Comparison of ENCODE assay signal across 8 cellular contexts in the genomic region with DNA sequence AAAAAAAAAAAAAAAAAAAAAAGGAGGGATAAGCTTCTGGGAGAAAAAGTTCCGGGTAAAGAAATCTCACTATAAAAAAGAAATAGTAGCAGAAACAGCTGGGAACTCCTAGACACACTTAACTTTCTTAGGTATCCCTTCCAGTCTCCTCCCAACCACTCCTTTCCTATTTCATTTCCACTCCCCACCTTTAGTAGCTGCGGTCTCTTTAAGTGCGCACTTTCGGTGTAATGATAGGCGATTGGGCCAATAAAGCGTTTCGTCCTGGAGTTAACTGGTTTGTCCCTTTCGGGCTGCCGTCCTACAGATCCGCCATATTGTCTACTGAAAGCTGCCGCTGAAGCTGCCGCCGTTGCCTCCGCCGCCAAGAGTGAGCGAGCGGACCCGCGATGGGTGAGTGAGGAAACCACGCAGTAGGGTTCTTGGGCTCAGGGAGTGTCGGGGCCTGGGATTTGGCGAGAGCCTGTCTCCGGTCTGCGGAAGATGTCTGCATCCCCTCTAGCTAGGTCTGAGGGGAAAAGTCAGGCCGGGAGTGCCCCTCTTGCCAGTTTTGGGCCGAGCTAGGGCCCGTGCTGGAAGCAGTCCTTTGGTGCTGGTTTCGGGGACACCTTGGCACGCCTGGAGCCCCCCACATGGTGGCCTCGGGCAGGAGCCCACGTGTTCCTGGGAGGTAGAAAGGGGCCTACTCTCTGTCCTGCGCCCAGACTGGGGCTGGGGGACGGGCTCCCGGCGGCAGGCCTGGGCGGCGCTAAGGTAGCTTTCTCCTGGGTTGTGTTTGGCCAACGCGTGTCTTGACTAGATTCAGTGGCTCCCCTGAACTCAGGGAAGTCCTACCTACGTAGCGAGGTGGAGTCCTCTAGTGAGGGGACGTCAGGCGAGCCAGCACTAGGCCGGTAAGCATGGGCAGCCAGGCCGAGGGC. TPM values are rescaled to one million over a fixed set of nuclear protein-coding genes. Genes with fewer than 3 reads are reported as not detected.
DNase-seq lines count a peak whose midpoint lies in the region; ATAC-seq, FAIRE-seq and TF ChIP-seq lines count a peak whose summit lies in the region.

A gene (plus strand): TSS at position 315 of the 920 bp plus-strand sequence. CDS start 75 bp downstream, at position 390.

- no peaks in the 10 kb centered on the region for H3K9me3 ChIP-seq in CD4-positive, alpha-beta T cell (ENCODE audit: control insufficient read depth, low read length)
- H3K9me3 ChIP-seq in HUES48 (ENCODE audit: control insufficient read depth, insufficient read depth, low read length) (no peaks in the 10 kb centered on the region), NT2/D1 (ENCODE audit: insufficient read depth, low read length) (no peaks in the 10 kb centered on the region), H1 (ENCODE audit: insufficient read depth in 2 of 2, low read depth in 1 of 2, low read length in 1 of 2) (no peaks in the 10 kb centered on the region), mesenchymal stem cell (ENCODE audit: control insufficient read depth, low read length) (no peaks in the 10 kb centered on the region)

- peaks cover 5 to 7% of the 10 kb centered on the region in 2 experiments for H4K20me1 ChIP-seq in H1 (replicated peaks in 1 of 2; ENCODE audit: control insufficient read depth in 1 of 2, insufficient read depth in 2 of 2, low read length in 2 of 2)

- no peaks in the 10 kb centered on the region for H3K36me3 ChIP-seq in HUES48 (ENCODE audit: control insufficient read depth, insufficient read depth, low read length)
- H3K36me3 ChIP-seq in NT2/D1 (ENCODE audit: insufficient read depth, insufficient read length, low read length) = peaks cover 24% of the 10 kb centered on the region
- H3K36me3 ChIP-seq in H1 (ENCODE audit: control insufficient read depth in 2 of 4, insufficient read depth in 4 of 4, low read length in 3 of 4) = no peaks in the 10 kb centered on the region; a peak in 1 of 8 replicates
- peaks cover 0 to 5% of the 10 kb centered on the region in 2 experiments for H3K36me3 ChIP-seq in mesenchymal stem cell (ENCODE audit: control insufficient read depth in 1 of 2, insufficient read depth in 2 of 2, low read depth in 1 of 2, low read length in 2 of 2)

- H3K79me1 ChIP-seq in H1 (ENCODE audit: low read depth, low read length) (peaks cover 2% of the 10 kb centered on the region), mesenchymal stem cell (replicated peaks; ENCODE audit: low read length, poor library complexity, severe bottlenecking) (no peaks in the 10 kb centered on the region)

- H3K9me3 Mint-ChIP-seq in CD4-positive, alpha-beta T cell = no peaks in the 10 kb centered on the region

- H2AK5ac ChIP-seq in H1 (ENCODE audit: low read depth, low read length) (no peak within 1 kb of the TSS), mesenchymal stem cell (ENCODE audit: low read length, severe bottlenecking) (peak within 1 kb of the TSS; percentile 9)

- H3K36me3 Mint-ChIP-seq in CD4-positive, alpha-beta T cell (ENCODE audit: low read depth) = peaks cover 27% of the 10 kb centered on the region

- peak within 1 kb of the TSS; percentile 83 for H3K56ac ChIP-seq in H1 (replicated peaks; ENCODE audit: insufficient read length, low read depth, low read length)

- TF ChIP-seq CTCF in CD4-positive, alpha-beta T cell (IDR thresholded peaks at IDR 0.05) = no peak
- TF ChIP-seq CTCF in H1 (IDR thresholded peaks at IDR 0.05; ENCODE audit: control extremely low read depth in 1 of 3, insufficient read depth in 1 of 3, low read depth in 1 of 3, low read length in 3 of 3) = 0 out of 4 replicates have a peak, but pooled peaks of 1 of the 3 experiments have one; percentile 3

- no peak within 1 kb of the TSS for H2BK20ac ChIP-seq in H1 (ENCODE audit: low read length)

- no peak within 1 kb of the TSS for H2AFZ ChIP-seq in H1 (ENCODE audit: low read length)
- H2AFZ ChIP-seq in mesenchymal stem cell (ENCODE audit: low read depth, low read length) = peak within 1 kb of the TSS; percentile 60

- ATAC-seq in CD4-positive, alpha-beta T cell (ENCODE audit: poor library complexity) = peak; percentile 88
- peak; percentile 63 for ATAC-seq in GM19455 (IDR thresholded peaks at IDR 0.05; ENCODE audit: unreplicated experiment)

- no peaks in the 10 kb centered on the region for H3K27me3 ChIP-seq in CD4-positive, alpha-beta T cell (ENCODE audit: control insufficient read depth, insufficient read depth, low read length)
- H3K27me3 ChIP-seq in HUES48 (ENCODE audit: control insufficient read depth, insufficient read depth, low read length) (no peaks in the 10 kb centered on the region), NT2/D1 (ENCODE audit: insufficient read depth, insufficient read length) (no peaks in the 10 kb centered on the region), H1 (replicated peaks in 1 of 4; ENCODE audit: control insufficient read depth in 3 of 4, extremely low read depth in 1 of 4, insufficient read depth in 3 of 4, low read length in 3 of 4) (no peaks in the 10 kb centered on the region), mesenchymal stem cell (ENCODE audit: control insufficient read depth in 1 of 2, insufficient read depth in 1 of 2, low read length in 2 of 2) (no peaks in the 10 kb centered on the region)

- no peak for TF ChIP-seq RAD21 in H1 (IDR thresholded peaks at IDR 0.05 in 1 of 2, conservative IDR thresholded peaks at IDR 0.05 in 1 of 2; ENCODE audit: low read depth in 2 of 2, low read length in 2 of 2)

- H3K27me3 Mint-ChIP-seq in CD4-positive, alpha-beta T cell = no peaks in the 10 kb centered on the region

- H2BK12ac ChIP-seq in H1 (ENCODE audit: low read depth, low read length) (peak within 1 kb of the TSS; percentile 64; the same call in 1 of the 2 replicates), mesenchymal stem cell (ENCODE audit: low read length in 2 of 2) (peak within 1 kb of the TSS in 1 of 2 experiments; percentile 70)

- H2BK120ac ChIP-seq in H1 (replicated peaks; ENCODE audit: low read depth, low read length) = no peak within 1 kb of the TSS
- H2BK120ac ChIP-seq in mesenchymal stem cell (ENCODE audit: low read depth, low read length) = peak within 1 kb of the TSS; percentile 12

- intact Hi-C loops in CD4-positive, alpha-beta T cell (cut with DNase I, micrococcal nuclease) = loop anchor here (1.0 to 10.0 kb wide), 8 partner anchors 35 to 286 kb away; a partner anchor contains a TSS

- DNase-seq in CD4-positive, alpha-beta T cell = peak; percentile 81 to 92 (median 85)
- peak; percentile 98 for DNase-seq in NT2/D1 (ENCODE audit: low read depth, low spot score)
- peak; percentile 64 to 72 (median 67) for DNase-seq in activated CD8-positive, alpha-beta memory T cell treated with anti-CD3 and anti-CD28 coated beads for 48 hours (ENCODE audit: low read depth in 2 of 3, low spot score in 2 of 3)
- DNase-seq in H1 (ENCODE audit: low read depth in 1 of 2, low spot score in 2 of 2) = peak; percentile 77 to 94
- DNase-seq in mesenchymal stem cell = peak; percentile 98
- peak; percentile 54 for DNase-seq in stimulated activated CD8-positive, alpha-beta memory T cell treated with anti-CD3 and anti-CD28 coated beads, Interleukin-12 subunit alpha, Interleukin-12 subunit beta, amount 100 ng/mL, for 24 hours (ENCODE audit: extremely low read depth)

- peak within 1 kb of the TSS; percentile 65 for H3K18ac ChIP-seq in H1 (ENCODE audit: extremely low read depth, low read length)
- peak within 1 kb of the TSS; percentile 25 to 86 for H3K18ac ChIP-seq in mesenchymal stem cell (ENCODE audit: low read depth in 1 of 2, low read length in 2 of 2)

- H3K4me2 ChIP-seq in H1 (ENCODE audit: insufficient read depth in 1 of 2, low read depth in 2 of 2, low read length in 2 of 2) (peak within 1 kb of the TSS; percentile 83 to 87), mesenchymal stem cell (ENCODE audit: low read length, poor library complexity, severe bottlenecking) (peak within 1 kb of the TSS; percentile 72)

- H3K4me3 Mint-ChIP-seq in CD4-positive, alpha-beta T cell = peak within 1 kb of the TSS; percentile 99

- peak in 1 of 2 experiments; percentile 16; a peak in 1 of 3 replicates for TF ChIP-seq EP300 in H1 (IDR thresholded peaks at IDR 0.05; ENCODE audit: borderline replicate concordance in 1 of 2, low read depth in 2 of 2, low read length in 2 of 2)

- H3K4me1 ChIP-seq in HUES48 (ENCODE audit: control insufficient read depth, insufficient read depth, low read length) = no peaks in the 10 kb centered on the region
- no peaks in the 10 kb centered on the region for H3K4me1 ChIP-seq in NT2/D1 (ENCODE audit: insufficient read depth, insufficient read length)
- H3K4me1 ChIP-seq in H1 (replicated peaks in 1 of 4; ENCODE audit: control insufficient read depth in 3 of 4, insufficient read depth in 4 of 4, low read length in 3 of 4) = peaks cover 0 to 1% (median 0%) of the 10 kb centered on the region in 4 experiments; a peak in 1 of 7 replicates
- H3K4me1 ChIP-seq in mesenchymal stem cell (ENCODE audit: control insufficient read depth, insufficient read depth, low read depth, low read length) = no peaks in the 10 kb centered on the region

- POLR2A ChIA-PET in CD4-positive, alpha-beta T cell (lab: Charles Lee) = interaction anchor here (0.5 to 4.1 kb wide), 39 partner anchors 9 to 811 kb away, joined by 3 to 71 read pairs (median 5); a partner anchor contains a TSS
- POLR2A ChIA-PET in H1 (lab: Charles Lee; ENCODE audit: partially characterized antibody) = interaction anchor here (0.5 to 3.4 kb wide), 26 partner anchors 8 to 543 kb away, joined by 3 to 32 read pairs (median 4); a partner anchor contains a TSS

- H3K23ac ChIP-seq in H1 (ENCODE audit: insufficient read length) = no peak within 1 kb of the TSS
- peak within 1 kb of the TSS in 1 of 2 experiments; percentile 92 for H3K23ac ChIP-seq in mesenchymal stem cell (ENCODE audit: low read length in 2 of 2)

- peak within 1 kb of the TSS; percentile 98 for H3K27ac Mint-ChIP-seq in CD4-positive, alpha-beta T cell

- TF ChIP-seq POLR2A in H1 (IDR thresholded peaks at IDR 0.05; ENCODE audit: control extremely low read depth in 1 of 2, low read depth in 2 of 2, low read length in 2 of 2) = peak in 1 of 2 experiments; percentile 78; a peak in 2 of 3 replicates

- peak within 1 kb of the TSS; percentile 91 for H3K9ac ChIP-seq in HUES48 (ENCODE audit: low read depth, low read length)
- peak within 1 kb of the TSS; percentile 98 for H3K9ac ChIP-seq in NT2/D1 (ENCODE audit: insufficient read length, low read depth)
- peak within 1 kb of the TSS; percentile 62 to 95 (median 90) for H3K9ac ChIP-seq in H1 (replicated peaks in 1 of 4; ENCODE audit: extremely low read depth in 1 of 4, low read depth in 3 of 4, low read length in 3 of 4)
- peak within 1 kb of the TSS; percentile 99 for H3K9ac ChIP-seq in mesenchymal stem cell (ENCODE audit: low read length)

- H3K4me1 Mint-ChIP-seq in CD4-positive, alpha-beta T cell (ENCODE audit: low read depth) = peaks cover 53% of the 10 kb centered on the region

- peak within 1 kb of the TSS; percentile 92 for H3K27ac ChIP-seq in CD4-positive, alpha-beta T cell (ENCODE audit: low read depth, low read length)
- H3K27ac ChIP-seq in HUES48 (ENCODE audit: low read depth, low read length) (peak within 1 kb of the TSS; percentile 92), H1 (ENCODE audit: low read depth, low read length) (peak within 1 kb of the TSS; percentile 89), mesenchymal stem cell (ENCODE audit: low read length, poor library complexity, severe bottlenecking) (peak within 1 kb of the TSS; percentile 96)

- H3K79me2 ChIP-seq in H1 (ENCODE audit: control insufficient read depth in 1 of 2, insufficient read depth in 2 of 2, low read length in 2 of 2) = peaks cover 15 to 47% of the 10 kb centered on the region in 2 experiments

- peak within 1 kb of the TSS; percentile 85 for H4K91ac ChIP-seq in H1 (replicated peaks; ENCODE audit: insufficient read length, low read length)
- peak within 1 kb of the TSS; percentile 8 for H4K91ac ChIP-seq in mesenchymal stem cell (ENCODE audit: low read length)

- CTCF ChIA-PET in CD4-positive, alpha-beta T cell (lab: Charles Lee) = interaction anchor here (0.6 to 3.6 kb wide), 13 partner anchors 9 to 429 kb away, joined by 3 to 39 read pairs (median 3); a partner anchor contains a TSS
- CTCF ChIA-PET in H1 (lab: Charles Lee; ENCODE audit: partially characterized antibody) = interaction anchor here (0.6 to 4.9 kb wide), 20 partner anchors 10 to 293 kb away, joined by 3 to 28 read pairs (median 4); a partner anchor contains a TSS

- WGBS in H1 (ENCODE audit: extremely low coverage in 1 of 2, insufficient coverage in 1 of 2, insufficient read length in 1 of 2, insufficient replicate concordance in 2 of 2, low coverage in 1 of 2, low lambda C conversion rate in 2 of 2, missing lambda C conversion rate in 1 of 2), 2 experiments = 3% methylated on average over 45 of the region's 45 CpGs; no CpG with 5 or more reads in 1 of the 2 experiments
- under 1% methylated on average over 44 of the region's 45 CpGs for WGBS in mesenchymal stem cell

- H3K4ac ChIP-seq in H1 (replicated peaks; ENCODE audit: insufficient read length, low read depth, low read length) (no peak within 1 kb of the TSS), mesenchymal stem cell (ENCODE audit: low read depth in 1 of 2, low read length in 2 of 2) (peak within 1 kb of the TSS; percentile 77 to 83)

- H4K8ac ChIP-seq in H1 (ENCODE audit: extremely low read depth, insufficient read depth, low read length) (peak within 1 kb of the TSS; percentile 96; the same call in 1 of the 2 replicates), mesenchymal stem cell (ENCODE audit: low read length) (no peak within 1 kb of the TSS)

- FAIRE-seq in H1 (lab: Jason Lieb, UNC) = no peak

- H3K23me2 ChIP-seq in H1 (ENCODE audit: low read depth, low read length) = no peaks in the 10 kb centered on the region

- H3K4me3 ChIP-seq in HUES48 (ENCODE audit: low read depth, low read length) = peak within 1 kb of the TSS; percentile 93
- peak within 1 kb of the TSS; percentile 94 for H3K4me3 ChIP-seq in NT2/D1 (ENCODE audit: insufficient read length, low read depth)
- peak within 1 kb of the TSS; percentile 89 to 100 (median 97) for H3K4me3 ChIP-seq in H1 (ENCODE audit: extremely low read depth in 1 of 4, insufficient read depth in 2 of 4, low read depth in 3 of 4, low read length in 4 of 4)
- H3K4me3 ChIP-seq in mesenchymal stem cell (ENCODE audit: insufficient read depth in 1 of 2, low read depth in 1 of 2, low read length in 2 of 2) = peak within 1 kb of the TSS; percentile 76 to 88

- peak within 1 kb of the TSS; percentile 90 for H2BK5ac ChIP-seq in H1 (ENCODE audit: low read depth, low read length)
- H2BK5ac ChIP-seq in mesenchymal stem cell (ENCODE audit: low read depth, low read length, poor library complexity, severe bottlenecking) = no peak within 1 kb of the TSS

- H2BK15ac ChIP-seq in H1 (ENCODE audit: low read length) (0 out of 2 replicates have a peak within 1 kb of the TSS, but pooled peaks have one; percentile 23), mesenchymal stem cell (ENCODE audit: low read depth, poor library complexity, severe bottlenecking) (no peak within 1 kb of the TSS)

- H3K14ac ChIP-seq in H1 (ENCODE audit: insufficient read length) (no peak within 1 kb of the TSS), mesenchymal stem cell (ENCODE audit: low read length in 2 of 2) (peak within 1 kb of the TSS in 1 of 2 experiments; percentile 87)

- peak within 1 kb of the TSS; percentile 94 for H4K5ac ChIP-seq in H1 (ENCODE audit: insufficient read length, low read depth, low read length)

RNA-seq across cellular contexts. Expression of the gene that starts here (rescaled TPM):
- total RNA-seq in CD4-positive, alpha-beta T cell = 10 to 100 TPM; 47.1 to 47.8 TPM
- total RNA-seq in H1 (2021; fragmentation: NEBNext Ultra II Directional; extraction: Animal tissue kit (Norgen Biotek cat#: 25700)) = 116 and 120 TPM in 2 replicates
- 22.0 and 24.2 TPM in 2 replicates for polyA plus RNA-seq in H1 (2011; rRNA removed)
- 26.1 TPM for polyA plus RNA-seq in H1 (2011; cell fraction: cytosol; rRNA removed)
- polyA plus RNA-seq in H1 (2011; cell fraction: nucleus; rRNA removed) = 15.4 TPM
- polyA plus RNA-seq in H1 (2012, experiment 1 of 2) = 29.4 to 37.6 TPM (median 31.3 TPM) in 4 replicates
- 16.3 TPM for polyA plus RNA-seq in H1 (2012, experiment 2 of 2)
- polyA plus RNA-seq in H1 (2013, experiment 1 of 2) = 35.5 TPM
- polyA plus RNA-seq in H1 (2013, experiment 2 of 2) = 33.6 TPM
- 63.9 and 90.5 TPM in 2 replicates for polyA minus RNA-seq in H1 (2011; rRNA and poly(A)+ RNA removed)
- polyA minus RNA-seq in H1 (2011; cell fraction: cytosol; rRNA and poly(A)+ RNA removed) = 34.0 TPM
- polyA minus RNA-seq in H1 (2011; cell fraction: nucleus; rRNA and poly(A)+ RNA removed) = 20.9 TPM
- 30.2 TPM for polyA plus RNA-seq in mesenchymal stem cell (2013, experiment 1 of 2)
- 28.7 TPM for polyA plus RNA-seq in mesenchymal stem cell (2013, experiment 2 of 2)

Comparison
In these comparisons a context has a peak if more than half of its experiments do, and no peak if none do; other contexts are left out.
1. Peak in every context shown above with its lines: DNase-seq, ATAC-seq, H3K4me3 ChIP-seq and H3K27ac ChIP-seq.